ENCODE assay signal across 16 cellular contexts in the genomic region with DNA sequence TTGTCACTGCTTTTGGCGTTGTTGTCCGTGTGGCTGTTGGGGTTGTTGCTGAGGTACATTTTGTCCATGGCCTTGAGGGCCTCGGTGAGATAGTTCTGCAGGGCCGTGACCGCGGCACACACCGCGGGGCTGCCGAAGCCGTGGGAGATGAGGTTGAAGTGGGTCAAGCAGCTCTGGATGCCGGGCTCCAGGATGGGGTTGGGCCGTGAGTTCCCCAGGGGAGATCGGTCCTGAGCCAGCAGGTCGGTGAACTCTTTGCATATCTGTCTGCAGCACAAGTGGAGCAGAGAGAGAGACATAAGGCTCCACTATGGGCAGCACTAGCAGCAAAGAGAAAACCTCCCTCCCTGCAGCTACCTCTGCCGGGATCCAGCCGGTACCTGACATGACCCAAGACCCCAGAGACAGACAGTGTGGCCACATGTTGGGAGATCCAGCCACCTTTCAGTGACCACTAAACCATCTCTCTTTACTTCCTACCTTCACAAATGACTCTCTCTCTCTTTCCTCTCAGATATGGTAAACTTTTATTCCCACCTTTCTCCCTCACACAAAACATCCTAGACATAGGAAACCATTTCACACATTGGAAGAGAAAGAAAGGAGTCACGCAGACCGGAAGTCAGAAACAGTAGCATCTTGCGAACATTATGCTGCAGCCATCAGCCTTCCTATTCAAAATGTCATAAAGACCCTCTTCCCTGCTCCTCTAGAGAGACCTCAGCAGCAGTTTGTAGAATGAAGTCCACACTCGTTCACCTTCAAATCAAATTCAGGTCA. TPM values are rescaled to one million over a fixed set of nuclear protein-coding genes. Genes with fewer than 3 reads are reported as not detected.
DNase-seq lines count a peak whose midpoint lies in the region; ATAC-seq and TF ChIP-seq lines count a peak whose summit lies in the region.
"Had no signal": no experiment of that assay in that cellular context is flagged by ENCODE, and none has a peak within 500 bp of the region (broad histone marks: within the 10 kb centered on the region; RNA-seq: fewer than 3 reads in every experiment).

No MANE protein-coding gene starts in this region.

- peak overlapping the region; percentile 57 for H3K27ac ChIP-seq in RWPE1
- H3K27ac ChIP-seq: lower lobe of right lung, vagina had no signal

- CTCF ChIA-PET in RWPE1 (lab: Yijun Ruan, JAX) = no interaction called here

- no peak overlapping the region for H3K4me3 Mint-ChIP-seq in endothelial cell (ENCODE audit: unreplicated experiment)
- peak overlapping the region; percentile 11 for H3K4me3 Mint-ChIP-seq in neural crest cell
- no peak overlapping the region for H3K4me3 Mint-ChIP-seq in natural killer cell treated with Interleukin-12 subunit alpha and Interleukin-12 subunit beta and Interleukin-15 and Interleukin-18, amount 100 ng/mL, for 72 hours
- H3K4me3 Mint-ChIP-seq: activated naive CD4-positive, alpha-beta T cell treated with anti-CD3 and anti-CD28 coated beads for 36 hours; CD8-positive, alpha-beta T cell had no signal

- H3K9me3 Mint-ChIP-seq in endothelial cell (ENCODE audit: unreplicated experiment) (no peaks in the 10 kb centered on the region), neural crest cell (no peaks in the 10 kb centered on the region)
- peaks cover 12% of the 10 kb centered on the region for H3K9me3 Mint-ChIP-seq in natural killer cell treated with Interleukin-12 subunit alpha and Interleukin-12 subunit beta and Interleukin-15 and Interleukin-18, amount 100 ng/mL, for 72 hours

- H3K27ac Mint-ChIP-seq in endothelial cell (ENCODE audit: unreplicated experiment) (no peak overlapping the region), neural crest cell (ENCODE audit: unreplicated experiment) (no peak overlapping the region)
- H3K27ac Mint-ChIP-seq in natural killer cell treated with Interleukin-12 subunit alpha and Interleukin-12 subunit beta and Interleukin-15 and Interleukin-18, amount 100 ng/mL, for 72 hours = no peak overlapping the region
- H3K27ac Mint-ChIP-seq: activated naive CD4-positive, alpha-beta T cell treated with anti-CD3 and anti-CD28 coated beads for 36 hours; CD8-positive, alpha-beta T cell had no signal

- POLR2A ChIA-PET in RWPE1 (lab: Yijun Ruan, JAX; ENCODE audit: low non-redundant PET) = no interaction called here

- H3K27me3 Mint-ChIP-seq in endothelial cell (ENCODE audit: unreplicated experiment) (peaks cover 20% of the 10 kb centered on the region), neural crest cell (ENCODE audit: low read depth) (peaks cover 99% of the 10 kb centered on the region)
- peaks cover 46 to 87% of the 10 kb centered on the region in 2 donors for H3K27me3 Mint-ChIP-seq in natural killer cell treated with Interleukin-12 subunit alpha and Interleukin-12 subunit beta and Interleukin-15 and Interleukin-18, amount 100 ng/mL, for 72 hours

- H3K4me1 Mint-ChIP-seq in endothelial cell (ENCODE audit: unreplicated experiment) (peaks cover 25% of the 10 kb centered on the region), neural crest cell (peaks cover 52% of the 10 kb centered on the region)
- peaks cover 6 to 8% of the 10 kb centered on the region in 2 donors for H3K4me1 Mint-ChIP-seq in natural killer cell treated with Interleukin-12 subunit alpha and Interleukin-12 subunit beta and Interleukin-15 and Interleukin-18, amount 100 ng/mL, for 72 hours (ENCODE audit: low read depth in 2 of 2)

- TF ChIP-seq CTCF in RWPE1 (conservative IDR thresholded peaks at IDR 0.05; ENCODE audit: low read depth) (no peak), endothelial cell (IDR thresholded peaks at IDR 0.05; ENCODE audit: unreplicated experiment) (no peak), neural crest cell (conservative IDR thresholded peaks at IDR 0.05) (no peak)

- H3K36me3 Mint-ChIP-seq in endothelial cell (ENCODE audit: low read depth, unreplicated experiment) (no peaks in the 10 kb centered on the region), neural crest cell (ENCODE audit: low read depth) (peaks cover 2% of the 10 kb centered on the region)
- H3K36me3 Mint-ChIP-seq in natural killer cell treated with Interleukin-12 subunit alpha and Interleukin-12 subunit beta and Interleukin-15 and Interleukin-18, amount 100 ng/mL, for 72 hours = peaks cover 22% of the 10 kb centered on the region

- no peak for ATAC-seq in natural killer cell treated with Interleukin-12 subunit alpha and Interleukin-12 subunit beta and Interleukin-15 and Interleukin-18, amount 100 ng/mL, for 72 hours
- no peak for ATAC-seq in GM19467 (IDR thresholded peaks at IDR 0.05; ENCODE audit: unreplicated experiment)
- ATAC-seq: CD8-positive, alpha-beta T cell; lower lobe of right lung had no signal

- DNase-seq in EL = peak; percentile 24
- DNase-seq in RWPE1 (ENCODE audit: low spot score) = no peak
- DNase-seq in endothelial cell (ENCODE audit: low spot score) = peak; percentile 4
- DNase-seq in neural crest cell (ENCODE audit: low read depth, low spot score) = no peak
- DNase-seq in natural killer cell treated with Interleukin-12 subunit alpha and Interleukin-12 subunit beta and Interleukin-15 and Interleukin-18, amount 100 ng/mL, for 72 hours (ENCODE audit: low spot score) = no peak
- no peak for DNase-seq in stimulated activated naive CD4-positive, alpha-beta T cell treated with Interleukin-2 at 50 U/mL for 16 hours (lab: John Stamatoyannopoulos, UW)
- DNase-seq in stimulated activated CD4-positive, alpha-beta T cell treated with anti-CD3 and anti-CD28 coated beads, Interleukin-4, amount 100 ng/mL, for 24 hours = no peak
- DNase-seq: activated naive CD4-positive, alpha-beta T cell treated with anti-CD3 and anti-CD28 coated beads for 36 hours; CD8-positive, alpha-beta T cell; lower lobe of right lung; MV-4-11; naive B cell; NCI-H2029 treated with DMSO at 0.1 percent for 48 hours; OCI-M1 had no signal

RNA-seq across cellular contexts. Expression of a gene that starts 16.2 kb away (rescaled TPM):
- 0.31 TPM for total RNA-seq in endothelial cell (ENCODE audit: unreplicated experiment)
- 8.2 and 9.6 TPM in 2 replicates for total RNA-seq in neural crest cell
- total RNA-seq in natural killer cell treated with Interleukin-12 subunit alpha and Interleukin-12 subunit beta and Interleukin-15 and Interleukin-18, amount 100 ng/mL, for 72 hours = under 1 TPM; 0.07 to 0.31 TPM

Comparison
In these comparisons a context has a peak if more than half of its experiments do, and no peak if none do; other contexts are left out.
1. DNase-seq: peak in EL (single experiment) and endothelial cell (single experiment); none in RWPE1 (single experiment), neural crest cell (single experiment), natural killer cell treated with Interleukin-12 subunit alpha and Interleukin-12 subunit beta and Interleukin-15 and Interleukin-18, amount 100 ng/mL, for 72 hours (single experiment), stimulated activated naive CD4-positive, alpha-beta T cell treated with Interleukin-2 at 50 U/mL for 16 hours (single experiment) and stimulated activated CD4-positive, alpha-beta T cell treated with anti-CD3 and anti-CD28 coated beads, Interleukin-4, amount 100 ng/mL, for 24 hours (single experiment).